20 cellular contexts compared by ENCODE assay signal in genomic region chr18:77079088-77079487, GRCh38. TPM values are rescaled to one million over a fixed set of nuclear protein-coding genes. Genes with fewer than 3 reads are reported as not detected.
A peak's percentile ranks its signal among the peaks of the same experiment; 100 is the strongest.
DNase-seq lines count a peak whose midpoint lies in the region; ATAC-seq and TF ChIP-seq lines count a peak whose summit lies in the region.
"Had no signal": no experiment of that assay in that cellular context is flagged by ENCODE, and none has a peak within 500 bp of the region (broad histone marks: within the 10 kb centered on the region; RNA-seq: fewer than 3 reads in every experiment).

No MANE protein-coding gene starts in this region.

- H3K36me3 ChIP-seq in skeletal muscle tissue (ENCODE audit: control insufficient read depth in 3 of 3, insufficient read depth in 3 of 3, low read length in 3 of 3) (peaks cover 0 to 2% (median 0%) of the 10 kb centered on the region in 3 donors), adrenal gland (replicated peaks in 1 of 2) (no peaks in the 10 kb centered on the region)
- H3K36me3 ChIP-seq: esophagus muscularis mucosa, gastroesophageal sphincter, right atrium auricular region had no signal

- 64 to 87% (median 78%) methylated on average over 4 to 6 of the region's 6 CpGs for WGBS in adrenal gland, 4 donors

- ATAC-seq in effector memory CD8-positive, alpha-beta T cell (replicated peaks): no peak
- no peak for ATAC-seq in GM18858 (IDR thresholded peaks at IDR 0.05; ENCODE audit: unreplicated experiment)

- TF ChIP-seq POLR2A in adrenal gland (IDR thresholded peaks at IDR 0.05): no peak

- H3K4me3 Mint-ChIP-seq in IgD-negative memory B cell: peak overlapping the region in 1 of 4 donors; percentile 60
- no peak overlapping the region for H3K4me3 Mint-ChIP-seq in effector memory CD8-positive, alpha-beta T cell
- H3K4me3 Mint-ChIP-seq: activated naive CD8-positive, alpha-beta T cell treated with anti-CD3 and anti-CD28 coated beads for 36 hours; T-helper 2 cell treated with Interferon-gamma antibody and Interleukin-4, amounts not matched to agents 5 μg/mL and 100 μg/mL, for 36 hours had no signal

- no peaks in the 10 kb centered on the region for H3K36me3 Mint-ChIP-seq in IgD-negative memory B cell
- peaks cover 36% of the 10 kb centered on the region for H3K36me3 Mint-ChIP-seq in effector memory CD8-positive, alpha-beta T cell (ENCODE audit: insufficient read depth)

- H3K4me1 ChIP-seq in skeletal muscle tissue (ENCODE audit: control insufficient read depth in 3 of 3, insufficient read depth in 3 of 3, low read length in 3 of 3) (peaks cover 35 to 43% (median 39%) of the 10 kb centered on the region in 3 donors), adrenal gland (replicated peaks in 1 of 2) (peaks cover 0 to 5% of the 10 kb centered on the region in 2 donors)

- DNase-seq in activated CD8-positive, alpha-beta memory T cell treated with anti-CD3 and anti-CD28 coated beads for 24 hours: peak; percentile 52
- DNase-seq in activated CD8-positive, alpha-beta memory T cell treated with anti-CD3 and anti-CD28 coated beads, Interleukin-2, amount 50 U/mL, for 4 hours: no peak
- DNase-seq in effector memory CD8-positive, alpha-beta T cell: no peak
- DNase-seq in adrenal gland (no peak), NCI-H524 (lab: John Stamatoyannopoulos, UW) (no peak)
- DNase-seq: activated naive CD8-positive, alpha-beta T cell treated with anti-CD3 and anti-CD28 coated beads for 36 hours; kidney; NCI-H1417 treated with DMSO at 0.1 percent for 48 hours; NCI-H510A; stimulated activated CD4-positive, alpha-beta T cell treated with anti-CD3 and anti-CD28 coated beads, Interleukin-12 subunit alpha, Interleukin-12 subunit beta, amount 100 ng/mL, for 4 hours; stimulated activated CD4-positive, alpha-beta T cell treated with anti-CD3 and anti-CD28 coated beads, Interleukin-4, amount 100 ng/mL, for 4 hours had no signal

- intact Hi-C loops in adrenal gland (cut with DNase I): no loop called here

- no peaks in the 10 kb centered on the region for H3K9me3 Mint-ChIP-seq in IgD-negative memory B cell
- H3K9me3 Mint-ChIP-seq in effector memory CD8-positive, alpha-beta T cell: no peaks in the 10 kb centered on the region
- H3K9me3 Mint-ChIP-seq: T-helper 2 cell treated with Interferon-gamma antibody and Interleukin-4, amounts not matched to agents 5 μg/mL and 100 μg/mL, for 36 hours had no signal

- H3K27ac ChIP-seq in skeletal muscle tissue (ENCODE audit: low read depth, low read length) (peak overlapping the region; percentile 2), adrenal gland (no peak overlapping the region)

- H3K4me3 ChIP-seq in skeletal muscle tissue (ENCODE audit: low read length in 3 of 3) (no peak overlapping the region), adrenal gland (no peak overlapping the region)
- H3K4me3 ChIP-seq: esophagus muscularis mucosa, gastroesophageal sphincter, lung, right atrium auricular region had no signal

- no peak overlapping the region for H3K9ac ChIP-seq in skeletal muscle tissue (ENCODE audit: low read depth in 1 of 3, low read length in 3 of 3)

- H3K27me3 ChIP-seq in skeletal muscle tissue (ENCODE audit: control insufficient read depth in 3 of 3, insufficient read depth in 3 of 3, low read length in 3 of 3) (no peaks in the 10 kb centered on the region), adrenal gland (no peaks in the 10 kb centered on the region)
- H3K27me3 ChIP-seq: esophagus muscularis mucosa, gastroesophageal sphincter, right atrium auricular region had no signal

- H3K27ac Mint-ChIP-seq in IgD-negative memory B cell: peak overlapping the region in 2 of 3 donors; percentile 31 to 54
- peak overlapping the region; percentile 86 to 93 for H3K27ac Mint-ChIP-seq in effector memory CD8-positive, alpha-beta T cell
- H3K27ac Mint-ChIP-seq: activated naive CD8-positive, alpha-beta T cell treated with anti-CD3 and anti-CD28 coated beads for 36 hours; T-helper 2 cell treated with Interferon-gamma antibody and Interleukin-4, amounts not matched to agents 5 μg/mL and 100 μg/mL, for 36 hours had no signal

- H3K27me3 Mint-ChIP-seq in IgD-negative memory B cell: no peaks in the 10 kb centered on the region
- H3K27me3 Mint-ChIP-seq in effector memory CD8-positive, alpha-beta T cell: no peaks in the 10 kb centered on the region
- H3K27me3 Mint-ChIP-seq: activated naive CD8-positive, alpha-beta T cell treated with anti-CD3 and anti-CD28 coated beads for 36 hours had no signal

- TF ChIP-seq CTCF in adrenal gland (IDR thresholded peaks at IDR 0.05): no peak

- H3K9me3 ChIP-seq in skeletal muscle tissue (ENCODE audit: control insufficient read depth in 3 of 3, low read length in 3 of 3): no peaks in the 10 kb centered on the region
- no peaks in the 10 kb centered on the region for H3K9me3 ChIP-seq in adrenal gland (replicated peaks in 1 of 3)
- H3K9me3 ChIP-seq: esophagus muscularis mucosa, gastroesophageal sphincter, right atrium auricular region had no signal

- H3K4me1 Mint-ChIP-seq in IgD-negative memory B cell: peaks cover 29 to 45% (median 38%) of the 10 kb centered on the region in 3 donors
- H3K4me1 Mint-ChIP-seq in effector memory CD8-positive, alpha-beta T cell (ENCODE audit: low read depth in 2 of 2): peaks cover 78 to 87% of the 10 kb centered on the region in 2 donors

RNA-seq across cellular contexts. Expression of gene MBP, which starts 53.5 kb away (rescaled TPM):
- polyA plus RNA-seq in IgD-negative memory B cell (89.4 TPM), adrenal gland (1 to 10 TPM; 3.5 to 7.6 (median 6.2) TPM)
- total RNA-seq in skeletal muscle tissue (22.4 TPM), adrenal gland (10 to 100 TPM; 11.2 to 23.7 (median 16.0) TPM)
- total RNA-seq: A172 had no signal
